ENCODE assay signal across 2 cellular contexts in genomic region chr12:10384191-10384590, GRCh38.
TF ChIP-seq lines count a peak whose summit lies in the region.

No MANE protein-coding gene starts in this region.

TF ChIP-seq in HCT116, 20 proteins besides CTCF, POLR2A, EP300 and RAD21:
- TF ChIP-seq CEBPB (IDR thresholded peaks at IDR 0.05; ENCODE audit: low read depth): no peak
- TF ChIP-seq CBX3 (IDR thresholded peaks at IDR 0.05; ENCODE audit: low read depth): peak; percentile 57; the same call in 1 of the 2 replicates
- TF ChIP-seq POLR2AphosphoS5 (IDR thresholded peaks at IDR 0.05; ENCODE audit: low read depth, low read length): no peak
- TF ChIP-seq JUND (IDR thresholded peaks at IDR 0.05): no peak

TF ChIP-seq in K562, 482 proteins besides CTCF, POLR2A, EP300 and RAD21:
- TF ChIP-seq RBM25 (IDR thresholded peaks at IDR 0.05; ENCODE audit: low read depth, low read length, severe bottlenecking) (peak; percentile 75), TFE3 (CRISPR knock-in tag; IDR thresholded peaks at IDR 0.05) (no peak), DLX4 (CRISPR knock-in tag; IDR thresholded peaks at IDR 0.05) (no peak)
